ENCODE assay signal across 2 cellular contexts in genomic region chr4:91302120-91302519, GRCh38.
TF ChIP-seq lines count a peak whose summit lies in the region.

No MANE protein-coding gene starts in this region.

TF ChIP-seq in GM23338, 12 proteins besides CTCF, POLR2A, EP300 and RAD21:
- TF ChIP-seq EZH2 (IDR thresholded peaks at IDR 0.05; ENCODE audit: low read depth, unreplicated experiment) (no peak), ETS1 (IDR thresholded peaks at IDR 0.05) (no peak), JUNB (IDR thresholded peaks at IDR 0.05; ENCODE audit: unreplicated experiment) (no peak), STAT1 (IDR thresholded peaks at IDR 0.05; ENCODE audit: unreplicated experiment) (no peak), CREB1 (CRISPR knock-in tag; IDR thresholded peaks at IDR 0.05; ENCODE audit: low read depth) (no peak), ZNF114 (CRISPR knock-in tag; IDR thresholded peaks at IDR 0.05) (no peak), REST (IDR thresholded peaks at IDR 0.05; ENCODE audit: unreplicated experiment) (no peak), NANOG (IDR thresholded peaks at IDR 0.05; ENCODE audit: borderline replicate concordance) (no peak), POLR2AphosphoS5 (IDR thresholded peaks at IDR 0.05; ENCODE audit: low read depth) (no peak), EZH2phosphoT487 (IDR thresholded peaks at IDR 0.05; ENCODE audit: unreplicated experiment) (no peak), ZNF331 (CRISPR knock-in tag; IDR thresholded peaks at IDR 0.05; ENCODE audit: low read depth) (no peak)
- TF ChIP-seq, protein P1, sequence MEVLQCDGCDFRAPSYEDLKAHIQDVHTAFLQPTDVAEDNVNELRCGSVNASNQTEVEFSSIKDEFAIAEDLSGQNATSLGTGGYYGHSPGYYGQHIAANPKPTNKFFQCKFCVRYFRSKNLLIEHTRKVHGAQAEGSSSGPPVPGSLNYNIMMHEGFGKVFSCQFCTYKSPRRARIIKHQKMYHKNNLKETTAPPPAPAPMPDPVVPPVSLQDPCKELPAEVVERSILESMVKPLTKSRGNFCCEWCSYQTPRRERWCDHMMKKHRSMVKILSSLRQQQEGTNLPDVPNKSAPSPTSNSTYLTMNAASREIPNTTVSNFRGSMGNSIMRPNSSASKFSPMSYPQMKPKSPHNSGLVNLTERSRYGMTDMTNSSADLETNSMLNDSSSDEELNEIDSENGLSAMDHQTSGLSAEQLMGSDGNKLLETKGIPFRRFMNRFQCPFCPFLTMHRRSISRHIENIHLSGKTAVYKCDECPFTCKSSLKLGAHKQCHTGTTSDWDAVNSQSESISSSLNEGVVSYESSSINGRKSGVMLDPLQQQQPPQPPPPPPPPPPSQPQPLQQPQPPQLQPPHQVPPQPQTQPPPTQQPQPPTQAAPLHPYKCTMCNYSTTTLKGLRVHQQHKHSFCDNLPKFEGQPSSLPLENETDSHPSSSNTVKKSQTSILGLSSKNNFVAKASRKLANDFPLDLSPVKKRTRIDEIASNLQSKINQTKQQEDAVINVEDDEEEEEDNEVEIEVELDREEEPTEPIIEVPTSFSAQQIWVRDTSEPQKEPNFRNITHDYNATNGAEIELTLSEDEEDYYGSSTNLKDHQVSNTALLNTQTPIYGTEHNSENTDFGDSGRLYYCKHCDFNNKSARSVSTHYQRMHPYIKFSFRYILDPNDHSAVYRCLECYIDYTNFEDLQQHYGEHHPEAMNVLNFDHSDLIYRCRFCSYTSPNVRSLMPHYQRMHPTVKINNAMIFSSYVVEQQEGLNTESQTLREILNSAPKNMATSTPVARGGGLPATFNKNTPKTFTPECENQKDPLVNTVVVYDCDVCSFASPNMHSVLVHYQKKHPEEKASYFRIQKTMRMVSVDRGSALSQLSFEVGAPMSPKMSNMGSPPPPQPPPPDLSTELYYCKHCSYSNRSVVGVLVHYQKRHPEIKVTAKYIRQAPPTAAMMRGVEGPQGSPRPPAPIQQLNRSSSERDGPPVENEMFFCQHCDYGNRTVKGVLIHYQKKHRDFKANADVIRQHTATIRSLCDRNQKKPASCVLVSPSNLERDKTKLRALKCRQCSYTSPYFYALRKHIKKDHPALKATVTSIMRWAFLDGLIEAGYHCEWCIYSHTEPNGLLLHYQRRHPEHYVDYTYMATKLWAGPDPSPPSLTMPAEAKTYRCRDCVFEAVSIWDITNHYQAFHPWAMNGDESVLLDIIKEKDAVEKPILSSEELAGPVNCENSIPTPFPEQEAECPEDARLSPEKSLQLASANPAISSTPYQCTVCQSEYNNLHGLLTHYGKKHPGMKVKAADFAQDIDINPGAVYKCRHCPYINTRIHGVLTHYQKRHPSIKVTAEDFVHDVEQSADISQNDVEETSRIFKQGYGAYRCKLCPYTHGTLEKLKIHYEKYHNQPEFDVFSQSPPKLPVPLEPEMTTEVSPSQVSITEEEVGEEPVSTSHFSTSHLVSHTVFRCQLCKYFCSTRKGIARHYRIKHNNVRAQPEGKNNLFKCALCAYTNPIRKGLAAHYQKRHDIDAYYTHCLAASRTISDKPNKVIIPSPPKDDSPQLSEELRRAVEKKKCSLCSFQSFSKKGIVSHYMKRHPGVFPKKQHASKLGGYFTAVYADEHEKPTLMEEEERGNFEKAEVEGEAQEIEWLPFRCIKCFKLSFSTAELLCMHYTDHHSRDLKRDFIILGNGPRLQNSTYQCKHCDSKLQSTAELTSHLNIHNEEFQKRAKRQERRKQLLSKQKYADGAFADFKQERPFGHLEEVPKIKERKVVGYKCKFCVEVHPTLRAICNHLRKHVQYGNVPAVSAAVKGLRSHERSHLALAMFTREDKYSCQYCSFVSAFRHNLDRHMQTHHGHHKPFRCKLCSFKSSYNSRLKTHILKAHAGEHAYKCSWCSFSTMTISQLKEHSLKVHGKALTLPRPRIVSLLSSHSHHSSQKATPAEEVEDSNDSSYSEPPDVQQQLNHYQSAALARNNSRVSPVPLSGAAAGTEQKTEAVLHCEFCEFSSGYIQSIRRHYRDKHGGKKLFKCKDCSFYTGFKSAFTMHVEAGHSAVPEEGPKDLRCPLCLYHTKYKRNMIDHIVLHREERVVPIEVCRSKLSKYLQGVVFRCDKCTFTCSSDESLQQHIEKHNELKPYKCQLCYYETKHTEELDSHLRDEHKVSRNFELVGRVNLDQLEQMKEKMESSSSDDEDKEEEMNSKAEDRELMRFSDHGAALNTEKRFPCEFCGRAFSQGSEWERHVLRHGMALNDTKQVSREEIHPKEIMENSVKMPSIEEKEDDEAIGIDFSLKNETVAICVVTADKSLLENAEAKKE (CRISPR knock-in tag; IDR thresholded peaks at IDR 0.05): no peak

TF ChIP-seq in H1, 55 proteins besides CTCF, POLR2A, EP300 and RAD21:
- TF ChIP-seq TEAD4 (IDR thresholded peaks at IDR 0.05; ENCODE audit: low read depth, low read length): no peak
- TF ChIP-seq BACH1 (IDR thresholded peaks at IDR 0.05; ENCODE audit: low read length): no peak
- no peak for TF ChIP-seq PHF8 (conservative IDR thresholded peaks at IDR 0.05; ENCODE audit: low read depth, low read length)
